Comparison of ENCODE assay signal across 11 cellular contexts in the genomic region with DNA sequence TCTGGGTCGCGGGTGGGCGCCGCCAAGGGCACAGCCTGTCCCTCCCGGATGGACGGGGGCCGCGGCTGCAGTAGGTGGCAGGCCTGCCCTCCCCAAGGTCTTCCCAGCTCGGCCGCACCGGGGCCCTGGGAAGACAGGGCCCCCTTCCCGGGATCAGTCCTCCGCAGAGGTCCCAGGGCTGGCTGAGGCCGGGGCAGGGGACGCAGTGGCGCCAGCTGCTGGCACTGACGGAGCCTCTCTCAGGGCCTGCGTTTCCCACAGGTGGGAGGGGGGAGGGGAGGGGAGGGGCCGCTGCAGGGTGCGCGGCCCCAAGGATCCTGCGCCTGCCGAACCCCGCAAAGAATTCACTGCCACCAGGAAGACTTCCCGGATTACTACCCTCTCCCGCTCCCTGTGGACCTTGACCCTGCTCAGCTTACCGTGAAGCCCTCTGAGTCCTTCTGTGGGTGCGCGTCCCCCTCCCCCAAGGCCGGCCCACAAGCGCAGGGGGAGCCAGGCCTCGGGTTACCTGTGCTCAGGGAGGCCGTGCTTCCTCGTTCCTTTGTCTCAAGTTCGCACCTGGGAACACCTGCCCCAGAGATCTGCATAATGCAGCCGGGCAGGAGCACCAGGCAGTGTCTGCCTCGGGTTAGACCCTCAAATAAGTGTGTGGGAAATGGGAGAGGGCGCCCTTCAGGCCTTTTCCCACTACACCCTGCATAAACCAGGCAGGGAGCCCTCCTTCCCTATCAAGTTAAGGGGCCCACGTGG. TPM values are rescaled to one million over a fixed set of nuclear protein-coding genes. Genes with fewer than 3 reads are reported as not detected.
A peak's percentile ranks its signal among the peaks of the same experiment; 100 is the strongest.
DNase-seq lines count a peak whose midpoint lies in the region; ATAC-seq and TF ChIP-seq lines count a peak whose summit lies in the region.
"Had no signal": no experiment of that assay in that cellular context is flagged by ENCODE, and none has a peak within 500 bp of the region (broad histone marks: within the 10 kb centered on the region; RNA-seq: fewer than 3 reads in every experiment).

No MANE protein-coding gene starts in this region.

- no peaks in the 10 kb centered on the region for H3K36me3 Mint-ChIP-seq in nephron (ENCODE audit: low read depth)
- H3K36me3 Mint-ChIP-seq: activated naive CD8-positive, alpha-beta T cell treated with anti-CD3 and anti-CD28 coated beads, Interleukin-2, amount 10 ng/mL, durations not matched to agents 7 days and 5 days had no signal

- ATAC-seq in Right ventricle myocardium superior (ENCODE audit: poor library complexity): peak; percentile 64
- ATAC-seq in HG02884 (IDR thresholded peaks at IDR 0.05; ENCODE audit: unreplicated experiment): no peak

- peaks cover 8% of the 10 kb centered on the region for H3K27me3 ChIP-seq in effector memory CD4-positive, alpha-beta T cell (replicated peaks; ENCODE audit: control insufficient read depth, insufficient read depth, low read length, poor library complexity, severe bottlenecking)

- H3K4me3 ChIP-seq in effector memory CD4-positive, alpha-beta T cell (ENCODE audit: insufficient read depth, low read depth, low read length, poor library complexity, severe bottlenecking): no peak overlapping the region

- DNase-seq in NCI-H2029 treated with DMSO at 0.1 percent for 48 hours (lab: John Stamatoyannopoulos, UW) (peak; percentile 52), Right ventricle myocardium superior (no peak), DMS79 (lab: John Stamatoyannopoulos, UW) (no peak), cortex of kidney (lab: John Stamatoyannopoulos, UW) (no peak)
- DNase-seq in effector memory CD4-positive, alpha-beta T cell: no peak
- DNase-seq: activated naive CD8-positive, alpha-beta T cell treated with anti-CD3 and anti-CD28 coated beads, Interleukin-2, amount 10 ng/mL, durations not matched to agents 7 days and 5 days; EL; occipital lobe had no signal

- H3K27ac Mint-ChIP-seq in nephron: peak overlapping the region in 2 of 3 experiments; percentile 62 to 91
- H3K27ac Mint-ChIP-seq: activated naive CD8-positive, alpha-beta T cell treated with anti-CD3 and anti-CD28 coated beads, Interleukin-2, amount 10 ng/mL, durations not matched to agents 7 days and 5 days had no signal

- no peaks in the 10 kb centered on the region for H3K9me3 ChIP-seq in ES-I3 (ENCODE audit: control insufficient read depth, insufficient read depth, low read length)
- H3K9me3 ChIP-seq in effector memory CD4-positive, alpha-beta T cell (ENCODE audit: control insufficient read depth, low read length): no peaks in the 10 kb centered on the region

- intact Hi-C loops in Right ventricle myocardium superior (cut with DNase I): no loop called here

- H3K36me3 ChIP-seq in ES-I3 (ENCODE audit: insufficient read depth, low read length): no peaks in the 10 kb centered on the region
- no peaks in the 10 kb centered on the region for H3K36me3 ChIP-seq in effector memory CD4-positive, alpha-beta T cell (ENCODE audit: control insufficient read depth, insufficient read depth, low read length)

- H3K27ac ChIP-seq in effector memory CD4-positive, alpha-beta T cell (ENCODE audit: insufficient read depth, low read length, poor library complexity, severe bottlenecking): no peak overlapping the region

- peak overlapping the region; percentile 53; the same call in 1 of the 2 replicates for H3K9ac ChIP-seq in ES-I3 (ENCODE audit: low read depth, low read length)

- peak overlapping the region; percentile 5 to 30 (median 29) for H3K4me3 Mint-ChIP-seq in nephron
- H3K4me3 Mint-ChIP-seq: activated naive CD8-positive, alpha-beta T cell treated with anti-CD3 and anti-CD28 coated beads, Interleukin-2, amount 10 ng/mL, durations not matched to agents 7 days and 5 days had no signal

- peaks cover 39% of the 10 kb centered on the region for H3K27me3 Mint-ChIP-seq in nephron (ENCODE audit: low read depth)

- no peak for TF ChIP-seq CTCF in nephron (IDR thresholded peaks at IDR 0.05; ENCODE audit: unreplicated experiment in 3 of 3)

- H3K4me1 Mint-ChIP-seq in nephron: peaks cover 9% of the 10 kb centered on the region

- peaks cover 13% of the 10 kb centered on the region for H3K4me1 ChIP-seq in ES-I3 (ENCODE audit: insufficient read depth, low read length)
- H3K4me1 ChIP-seq in effector memory CD4-positive, alpha-beta T cell (ENCODE audit: control insufficient read depth, insufficient read depth, low read length, poor library complexity, severe bottlenecking): peaks cover 7% of the 10 kb centered on the region

- no peaks in the 10 kb centered on the region for H3K9me3 Mint-ChIP-seq in nephron
- H3K9me3 Mint-ChIP-seq: activated naive CD8-positive, alpha-beta T cell treated with anti-CD3 and anti-CD28 coated beads, Interleukin-2, amount 10 ng/mL, durations not matched to agents 7 days and 5 days had no signal

RNA-seq across cellular contexts. Expression of a gene that starts 5.1 kb away (rescaled TPM):
- 18.3 TPM for total RNA-seq in Right ventricle myocardium superior

RNA-seq across cellular contexts. Expression of a gene that starts 8.6 kb away (rescaled TPM):
- 24.8 TPM for total RNA-seq in Right ventricle myocardium superior

RNA-seq across cellular contexts. Expression of a gene that starts 8.6 kb away (rescaled TPM):
- 2.8 TPM for total RNA-seq in Right ventricle myocardium superior

RNA-seq across cellular contexts. Expression of a gene that starts 36.2 kb away (rescaled TPM):
- total RNA-seq in Right ventricle myocardium superior: 36.4 TPM

RNA-seq across cellular contexts. Expression of a gene that starts 41.0 kb away (rescaled TPM):
- 19.0 TPM for total RNA-seq in Right ventricle myocardium superior
